Comparison of ENCODE assay signal across 1 cellular context in genomic region chr1:36487906-36488305, GRCh38.
TF ChIP-seq lines count a peak whose summit lies in the region.

No MANE protein-coding gene starts in this region.

TF ChIP-seq in A549, 52 proteins besides CTCF, POLR2A, EP300 and RAD21:
- TF ChIP-seq REST (IDR thresholded peaks at IDR 0.05) (no peak), BCL3 (IDR thresholded peaks at IDR 0.05) (no peak), CBX8 (IDR thresholded peaks at IDR 0.05) (no peak), POLR2AphosphoS2 (conservative IDR thresholded peaks at IDR 0.05; ENCODE audit: low read length) (no peak), EHMT2 (IDR thresholded peaks at IDR 0.05; ENCODE audit: low read depth) (no peak), BHLHE40 (IDR thresholded peaks at IDR 0.05; ENCODE audit: low read depth, low read length) (no peak), FOXS1 (CRISPR knock-in tag; IDR thresholded peaks at IDR 0.05) (no peak), TP53 (CRISPR knock-in tag; IDR thresholded peaks at IDR 0.05) (no peak), HDAC2 (IDR thresholded peaks at IDR 0.05) (no peak), MYC (IDR thresholded peaks at IDR 0.05; ENCODE audit: borderline replicate concordance, low read length) (no peak), HMGXB4 (CRISPR knock-in tag; IDR thresholded peaks at IDR 0.05; ENCODE audit: borderline replicate concordance) (no peak), USF2 (IDR thresholded peaks at IDR 0.05) (no peak), ATOH8 (CRISPR knock-in tag; IDR thresholded peaks at IDR 0.05; ENCODE audit: low read depth) (no peak), ZSCAN20 (CRISPR knock-in tag; IDR thresholded peaks at IDR 0.05) (no peak), JUN (IDR thresholded peaks at IDR 0.05) (no peak), ZC3H11A (IDR thresholded peaks at IDR 0.05) (no peak), MAFK (IDR thresholded peaks at IDR 0.05; ENCODE audit: partially characterized antibody) (no peak), ELK1 (IDR thresholded peaks at IDR 0.05; ENCODE audit: low read depth, low read length) (no peak), CHD4 (IDR thresholded peaks at IDR 0.05; ENCODE audit: borderline replicate concordance) (no peak)
TF ChIP-seq in A549: peak in this region for 0.
